In the genomic region with DNA sequence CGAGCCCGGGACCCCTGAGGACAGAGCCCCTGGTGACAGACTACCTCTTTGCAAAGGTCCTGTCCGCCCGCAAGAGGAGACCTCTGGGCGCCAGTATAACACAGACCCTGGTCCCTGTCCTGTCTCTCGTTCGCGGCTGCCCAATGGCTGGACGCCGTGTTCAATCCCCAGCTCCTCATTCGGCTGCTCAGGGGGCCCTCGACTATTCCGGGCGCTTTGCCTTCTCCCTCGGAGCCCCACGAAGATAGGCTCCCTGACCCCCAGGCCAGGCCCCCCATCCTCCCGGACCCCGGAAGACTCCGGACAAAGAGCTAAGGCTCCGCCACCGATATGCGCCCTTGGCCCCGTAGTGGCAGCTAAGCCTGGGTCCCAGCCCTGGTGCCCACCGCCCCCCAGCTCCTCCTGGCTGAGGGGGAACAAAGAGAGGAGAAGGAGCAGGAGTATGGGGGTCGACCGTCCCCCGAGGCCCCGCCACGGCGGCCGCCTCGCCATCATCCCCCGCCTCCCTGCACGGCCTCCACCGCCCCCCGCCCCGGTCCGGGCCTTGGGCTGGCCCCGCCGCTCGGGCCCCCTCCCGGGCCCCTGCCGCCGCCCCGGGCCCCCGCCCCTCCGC, we compare ENCODE assay signal across 9 cellular contexts. TPM values are rescaled to one million over a fixed set of nuclear protein-coding genes. Genes with fewer than 3 reads are reported as not detected.
DNase-seq lines count a peak whose midpoint lies in the region; ATAC-seq and TF ChIP-seq lines count a peak whose summit lies in the region.
"Had no signal": no experiment of that assay in that cellular context is flagged by ENCODE, and none has a peak within 500 bp of the region (broad histone marks: within the 10 kb centered on the region; RNA-seq: fewer than 3 reads in every experiment).

No MANE protein-coding gene starts in this region.

- H3K4me1 Mint-ChIP-seq in CD4-positive, CD25-positive, alpha-beta regulatory T cell: peaks cover 0 to 32% (median 12%) of the 10 kb centered on the region in 4 donors
- H3K4me1 Mint-ChIP-seq in chondrocyte (ENCODE audit: low read depth): peaks cover 19% of the 10 kb centered on the region
- peaks cover 20% of the 10 kb centered on the region for H3K4me1 Mint-ChIP-seq in activated naive CD4-positive, alpha-beta T cell treated with anti-CD3 and anti-CD28 coated beads for 36 hours (ENCODE audit: low read depth)

- H3K9me3 Mint-ChIP-seq in CD4-positive, CD25-positive, alpha-beta regulatory T cell: peaks cover 0 to 3% (median 0%) of the 10 kb centered on the region in 7 donors
- peaks cover 4% of the 10 kb centered on the region for H3K9me3 Mint-ChIP-seq in chondrocyte (ENCODE audit: low read depth)
- H3K9me3 Mint-ChIP-seq in activated naive CD4-positive, alpha-beta T cell treated with anti-CD3 and anti-CD28 coated beads for 36 hours: no peaks in the 10 kb centered on the region

- no peak for DNase-seq in CD4-positive, CD25-positive, alpha-beta regulatory T cell
- DNase-seq in HuH-7 (ENCODE audit: low spot score): peak; percentile 73
- DNase-seq in chondrocyte (ENCODE audit: low spot score): no peak
- no peak for DNase-seq in DMS53 treated with DMSO at 0.1 percent for 48 hours (lab: John Stamatoyannopoulos, UW; ENCODE audit: unreplicated experiment)
- no peak for DNase-seq in NCI-H2227 treated with DMSO at 0.1 percent for 48 hours (lab: John Stamatoyannopoulos, UW)
- DNase-seq in activated naive CD4-positive, alpha-beta T cell treated with anti-CD3 and anti-CD28 coated beads for 36 hours: no peak

- H3K9me3 ChIP-seq in CD4-positive, CD25-positive, alpha-beta regulatory T cell (ENCODE audit: control insufficient read depth in 2 of 2, low read length in 2 of 2): no peaks in the 10 kb centered on the region
- peaks cover 33% of the 10 kb centered on the region for H3K9me3 ChIP-seq in neuron (ENCODE audit: low read length)

- ATAC-seq in CD4-positive, CD25-positive, alpha-beta regulatory T cell (ENCODE audit: low read depth in 2 of 2): no peak
- no peak for ATAC-seq in GM21737 (IDR thresholded peaks at IDR 0.05; ENCODE audit: unreplicated experiment)

- TF ChIP-seq CTCF in chondrocyte (IDR thresholded peaks at IDR 0.05): no peak

- peaks cover 35% of the 10 kb centered on the region for H3K4me1 ChIP-seq in CD4-positive, CD25-positive, alpha-beta regulatory T cell (ENCODE audit: control insufficient read depth, insufficient read depth, low read length, poor library complexity, severe bottlenecking)
- H3K4me1 ChIP-seq in neuron (ENCODE audit: insufficient read depth, low read length): peaks cover 3% of the 10 kb centered on the region

- H3K27me3 ChIP-seq in CD4-positive, CD25-positive, alpha-beta regulatory T cell (ENCODE audit: control insufficient read depth, insufficient read depth, low read length): no peaks in the 10 kb centered on the region
- H3K27me3 ChIP-seq in neuron (ENCODE audit: insufficient read depth, low read length): no peaks in the 10 kb centered on the region

- intact Hi-C loops in activated naive CD4-positive, alpha-beta T cell treated with anti-CD3 and anti-CD28 coated beads for 36 hours (cut with micrococcal nuclease): loop anchor here (5.0 kb wide), 2 partner anchors 55 to 215 kb away; partner anchors contain the start of genes ATRIP and IP6K2

- no peaks in the 10 kb centered on the region for H3K36me3 Mint-ChIP-seq in CD4-positive, CD25-positive, alpha-beta regulatory T cell
- H3K36me3 Mint-ChIP-seq in chondrocyte (ENCODE audit: low read depth): peaks cover 3% of the 10 kb centered on the region
- peaks cover 5% of the 10 kb centered on the region for H3K36me3 Mint-ChIP-seq in activated naive CD4-positive, alpha-beta T cell treated with anti-CD3 and anti-CD28 coated beads for 36 hours (ENCODE audit: low read depth)

- H3K36me3 ChIP-seq in CD4-positive, CD25-positive, alpha-beta regulatory T cell (ENCODE audit: control insufficient read depth, insufficient read depth, low read length): no peaks in the 10 kb centered on the region
- H3K36me3 ChIP-seq in neuron (ENCODE audit: insufficient read depth, low read length): peaks cover 43% of the 10 kb centered on the region

- no peak overlapping the region for H3K27ac ChIP-seq in CD4-positive, CD25-positive, alpha-beta regulatory T cell (ENCODE audit: insufficient read depth, low read length, poor library complexity, severe bottlenecking)

- CTCF ChIA-PET in activated naive CD4-positive, alpha-beta T cell treated with anti-CD3 and anti-CD28 coated beads for 36 hours (lab: Charles Lee): no interaction called here

- peak overlapping the region; percentile 50 to 89 (median 66) for H3K4me3 Mint-ChIP-seq in CD4-positive, CD25-positive, alpha-beta regulatory T cell
- H3K4me3 Mint-ChIP-seq in chondrocyte (ENCODE audit: unreplicated experiment): peak overlapping the region; percentile 84
- H3K4me3 Mint-ChIP-seq in activated naive CD4-positive, alpha-beta T cell treated with anti-CD3 and anti-CD28 coated beads for 36 hours: no peak overlapping the region

- H2AFZ ChIP-seq in neuron (ENCODE audit: low read depth, low read length): no peak overlapping the region

- H3K27me3 Mint-ChIP-seq in CD4-positive, CD25-positive, alpha-beta regulatory T cell: peaks cover 16% of the 10 kb centered on the region
- H3K27me3 Mint-ChIP-seq in chondrocyte (ENCODE audit: low read depth): no peaks in the 10 kb centered on the region
- peaks cover 36% of the 10 kb centered on the region for H3K27me3 Mint-ChIP-seq in activated naive CD4-positive, alpha-beta T cell treated with anti-CD3 and anti-CD28 coated beads for 36 hours (ENCODE audit: low read depth)

- H3K27ac Mint-ChIP-seq in CD4-positive, CD25-positive, alpha-beta regulatory T cell: no peak overlapping the region
- H3K27ac Mint-ChIP-seq in chondrocyte (ENCODE audit: unreplicated experiment): no peak overlapping the region
- no peak overlapping the region for H3K27ac Mint-ChIP-seq in activated naive CD4-positive, alpha-beta T cell treated with anti-CD3 and anti-CD28 coated beads for 36 hours

- no peak overlapping the region for H3K4me3 ChIP-seq in CD4-positive, CD25-positive, alpha-beta regulatory T cell (ENCODE audit: low read depth, low read length)
- peak overlapping the region; percentile 63 for H3K4me3 ChIP-seq in neuron (ENCODE audit: low read length)

RNA-seq across cellular contexts. Expression of gene CELSR3, which starts 0.4 kb away (rescaled TPM):
- total RNA-seq in CD4-positive, CD25-positive, alpha-beta regulatory T cell: 8.8 TPM
- polyA plus RNA-seq in CD4-positive, CD25-positive, alpha-beta regulatory T cell: under 1 TPM; 0.31 to 0.53 (median 0.37) TPM
- 9.6 to 11.4 TPM (median 10.5 TPM) in 3 replicates for total RNA-seq in chondrocyte
- 1 to 10 TPM; 4.9 to 5.1 TPM for total RNA-seq in activated naive CD4-positive, alpha-beta T cell treated with anti-CD3 and anti-CD28 coated beads for 36 hours

RNA-seq across cellular contexts. Expression of gene NCKIPSD, which starts 23.5 kb away (rescaled TPM):
- 19.2 TPM for total RNA-seq in CD4-positive, CD25-positive, alpha-beta regulatory T cell
- polyA plus RNA-seq in CD4-positive, CD25-positive, alpha-beta regulatory T cell: 10 to 100 TPM in 2 of 4 donors, 1 to 10 TPM in 2; 6.4 to 11.6 (median 10.3) TPM
- 24.0 to 27.2 TPM (median 24.7 TPM) in 3 replicates for total RNA-seq in chondrocyte
- total RNA-seq in activated naive CD4-positive, alpha-beta T cell treated with anti-CD3 and anti-CD28 coated beads for 36 hours: 10 to 100 TPM; 27.3 to 28.7 TPM

RNA-seq across cellular contexts. Expression of gene SLC26A6, which starts 27.0 kb away (rescaled TPM):
- total RNA-seq in CD4-positive, CD25-positive, alpha-beta regulatory T cell: 25.1 TPM
- 1 to 10 TPM; 3.2 to 6.7 (median 5.9) TPM for polyA plus RNA-seq in CD4-positive, CD25-positive, alpha-beta regulatory T cell
- 66.8 to 70.5 TPM (median 69.3 TPM) in 3 replicates for total RNA-seq in chondrocyte
- total RNA-seq in activated naive CD4-positive, alpha-beta T cell treated with anti-CD3 and anti-CD28 coated beads for 36 hours: 10 to 100 TPM; 24.3 to 24.7 TPM

RNA-seq across cellular contexts. Expression of gene TMEM89, which starts 40.7 kb away (rescaled TPM):
- total RNA-seq in CD4-positive, CD25-positive, alpha-beta regulatory T cell: not detected
- polyA plus RNA-seq in CD4-positive, CD25-positive, alpha-beta regulatory T cell: not detected
- total RNA-seq in chondrocyte: 0.70 TPM in 1 of 3 replicates, not detected in the others
- not detected for total RNA-seq in activated naive CD4-positive, alpha-beta T cell treated with anti-CD3 and anti-CD28 coated beads for 36 hours
- total RNA-seq: left lobe of liver had no signal

RNA-seq across cellular contexts. Expression of gene UQCRC1, which starts 52.8 kb away (rescaled TPM):
- 111 TPM for total RNA-seq in CD4-positive, CD25-positive, alpha-beta regulatory T cell
- 100 to 1,000 TPM; 181 to 234 (median 206) TPM for polyA plus RNA-seq in CD4-positive, CD25-positive, alpha-beta regulatory T cell
- total RNA-seq in chondrocyte: 223 to 258 TPM (median 233 TPM) in 3 replicates
- total RNA-seq in activated naive CD4-positive, alpha-beta T cell treated with anti-CD3 and anti-CD28 coated beads for 36 hours: 100 to 1,000 TPM; 211 to 232 TPM
